ENCODE assay signal across 11 cellular contexts in the genomic region with DNA sequence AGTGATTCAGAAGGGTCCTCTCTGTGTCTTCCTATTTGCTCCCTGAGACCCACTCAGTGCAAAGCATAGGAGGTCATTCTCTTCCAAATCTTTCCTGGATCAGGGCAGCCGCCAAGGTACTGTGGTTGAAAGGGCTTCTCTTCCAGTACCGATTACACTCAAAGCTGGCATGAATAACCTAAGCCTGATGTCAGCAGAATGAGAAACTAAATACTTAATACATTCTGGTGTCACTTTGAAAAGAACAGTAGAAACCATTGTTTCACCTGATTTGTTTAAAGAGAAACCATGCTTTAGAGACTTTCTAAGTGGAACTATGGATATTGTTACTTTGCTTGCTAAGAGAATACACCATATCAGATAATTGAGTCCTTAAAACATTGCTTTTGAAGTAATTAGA. TPM values are rescaled to one million over a fixed set of nuclear protein-coding genes. Genes with fewer than 3 reads are reported as not detected.
DNase-seq lines count a peak whose midpoint lies in the region; ATAC-seq and TF ChIP-seq lines count a peak whose summit lies in the region.
"Had no signal": no experiment of that assay in that cellular context is flagged by ENCODE, and none has a peak within 500 bp of the region (broad histone marks: within the 10 kb centered on the region; RNA-seq: fewer than 3 reads in every experiment).

No MANE protein-coding gene starts in this region.

- TF ChIP-seq CTCF in SK-N-SH (IDR thresholded peaks at IDR 0.05) (no peak), Caco-2 (IDR thresholded peaks at IDR 0.05; ENCODE audit: insufficient read depth in 1 of 2, low read depth in 1 of 2, low read length in 1 of 2, severe bottlenecking in 1 of 2, unreplicated experiment in 1 of 2) (no peak)

- no peak for TF ChIP-seq POLR2A in GM18505 (IDR thresholded peaks at IDR 0.05; ENCODE audit: borderline replicate concordance, extremely low read depth, insufficient read depth, insufficient read length)

- H3K4me1 Mint-ChIP-seq in Caco-2 (ENCODE audit: low read depth, unreplicated experiment), result peaks cover 13% of the 10 kb centered on the region

- H3K27ac Mint-ChIP-seq in Caco-2 (ENCODE audit: unreplicated experiment), result no peak overlapping the region

- peaks cover 13 to 27% of the 10 kb centered on the region in 2 experiments for H3K4me1 ChIP-seq in SK-N-SH (ENCODE audit: control insufficient read depth in 1 of 2, insufficient read depth in 2 of 2, low read depth in 1 of 2, low read length in 1 of 2)
- peaks cover 13% of the 10 kb centered on the region for H3K4me1 ChIP-seq in Caco-2

- H3K27ac ChIP-seq in SK-N-SH (ENCODE audit: low read depth in 2 of 2, low read length in 1 of 2), result peak overlapping the region; percentile 56 to 96; a peak in 3 of 4 replicates
- peak overlapping the region in 12 of 21 experiments; percentile 4 to 63 (median 35) for H3K27ac ChIP-seq in skin epidermis

- CTCF ChIA-PET in SK-N-SH (lab: Yijun Ruan, JAX) (no interaction called here), Caco-2 (lab: Charles Lee) (no interaction called here)

- H3K36me3 Mint-ChIP-seq in Caco-2 (ENCODE audit: insufficient read depth, unreplicated experiment), result no peaks in the 10 kb centered on the region

- TF ChIP-seq RAD21 in SK-N-SH (IDR thresholded peaks at IDR 0.05; ENCODE audit: low read length), result no peak

- ATAC-seq in GM18868 (IDR thresholded peaks at IDR 0.05; ENCODE audit: unreplicated experiment), result no peak
- ATAC-seq in GM18505 (IDR thresholded peaks at IDR 0.05; ENCODE audit: unreplicated experiment), result no peak

- peak overlapping the region; percentile 43; the same call in 1 of the 2 replicates for H3K9ac ChIP-seq in SK-N-SH

- intact Hi-C loops in Caco-2 (cut with micrococcal nuclease; ENCODE audit: unreplicated experiment), result no loop called here

- POLR2A ChIA-PET in SK-N-SH (lab: Yijun Ruan, JAX) (no interaction called here), Caco-2 (lab: Charles Lee) (no interaction called here)

- TF ChIP-seq EP300 in SK-N-SH (IDR thresholded peaks at IDR 0.05; ENCODE audit: borderline replicate concordance in 1 of 2, low read depth in 1 of 2, low read length in 1 of 2), result no peak

- BruUV-seq in Caco-2 (replicated peaks; lab: Mats Ljungman, UMichigan), result no TSS peak

- in situ Hi-C loops in G401 (cut with HindIII; ENCODE audit: low sequenced_read_pairs), result no loop called here

- no peak overlapping the region for H3K4me3 ChIP-seq in SK-N-SH (ENCODE audit: low read depth in 2 of 2, low read length in 1 of 2)
- H3K4me3 ChIP-seq in skin epidermis, result no peak overlapping the region
- no peak overlapping the region for H3K4me3 ChIP-seq in Caco-2 (ENCODE audit: low read depth, low read length)

- H3K36me3 ChIP-seq in SK-N-SH (replicated peaks in 1 of 2; ENCODE audit: control insufficient read depth in 1 of 2, insufficient read depth in 2 of 2, low read length in 1 of 2) (no peaks in the 10 kb centered on the region), Caco-2 (ENCODE audit: control insufficient read depth, insufficient read depth, low read length) (no peaks in the 10 kb centered on the region)

- H3K9me3 ChIP-seq in SK-N-SH, result no peaks in the 10 kb centered on the region
- no peaks in the 10 kb centered on the region for H3K9me3 ChIP-seq in Caco-2

- H4K20me1 ChIP-seq in SK-N-SH (ENCODE audit: insufficient read depth), result no peaks in the 10 kb centered on the region

- no peaks in the 10 kb centered on the region for H3K9me2 ChIP-seq in SK-N-SH

- H3K79me2 ChIP-seq in SK-N-SH (ENCODE audit: insufficient read depth), result no peaks in the 10 kb centered on the region

- H3K4me3 Mint-ChIP-seq in Caco-2 (ENCODE audit: unreplicated experiment), result no peak overlapping the region

- H3F3A ChIP-seq in SK-N-SH (replicated peaks; ENCODE audit: insufficient read depth), result peaks cover 42% of the 10 kb centered on the region

- no peaks in the 10 kb centered on the region for H3K27me3 Mint-ChIP-seq in Caco-2 (ENCODE audit: insufficient read depth, unreplicated experiment)

- WGBS in SK-N-SH (ENCODE audit: low lambda C conversion rate), result 55% methylated on average over 2 of the region's 2 CpGs

- peak; percentile 37 for DNase-seq in G401 (ENCODE audit: low spot score)
- no peak for DNase-seq in SK-N-SH
- peak; percentile 72 for DNase-seq in fibroblast of gingiva (ENCODE audit: low read depth)
- DNase-seq in Caco-2, result no peak
- no peak for DNase-seq in NCI-H2227 treated with DMSO at 0.1 percent for 48 hours (lab: John Stamatoyannopoulos, UW)
- DNase-seq: Kasumi-1, NCI-H524, T-helper 1 cell had no signal

- H3K9me3 Mint-ChIP-seq in Caco-2 (ENCODE audit: unreplicated experiment), result no peaks in the 10 kb centered on the region

- H3K4me2 ChIP-seq in SK-N-SH, result peak overlapping the region; percentile 63

- H2AFZ ChIP-seq in SK-N-SH (ENCODE audit: low read depth), result no peak overlapping the region

- H3K27me3 ChIP-seq in SK-N-SH (ENCODE audit: insufficient read depth) (no peaks in the 10 kb centered on the region), Caco-2 (replicated peaks; ENCODE audit: control insufficient read depth, insufficient read depth, low read length) (no peaks in the 10 kb centered on the region)

TF ChIP-seq in SK-N-SH, 30 proteins besides CTCF, POLR2A, EP300 and RAD21 (continues in another document):
- TF ChIP-seq MEF2A (IDR thresholded peaks at IDR 0.05; ENCODE audit: borderline replicate concordance, low read depth) (no peak), ELF1 (IDR thresholded peaks at IDR 0.05) (no peak), EZH2phosphoT487 (IDR thresholded peaks at IDR 0.05; ENCODE audit: borderline replicate concordance, low read depth) (no peak), TAF1 (IDR thresholded peaks at IDR 0.05; ENCODE audit: borderline replicate concordance, low read depth, low read length) (no peak), FOSL2 (IDR thresholded peaks at IDR 0.05; ENCODE audit: borderline replicate concordance, low read depth) (no peak)
- TF ChIP-seq, protein P1, sequence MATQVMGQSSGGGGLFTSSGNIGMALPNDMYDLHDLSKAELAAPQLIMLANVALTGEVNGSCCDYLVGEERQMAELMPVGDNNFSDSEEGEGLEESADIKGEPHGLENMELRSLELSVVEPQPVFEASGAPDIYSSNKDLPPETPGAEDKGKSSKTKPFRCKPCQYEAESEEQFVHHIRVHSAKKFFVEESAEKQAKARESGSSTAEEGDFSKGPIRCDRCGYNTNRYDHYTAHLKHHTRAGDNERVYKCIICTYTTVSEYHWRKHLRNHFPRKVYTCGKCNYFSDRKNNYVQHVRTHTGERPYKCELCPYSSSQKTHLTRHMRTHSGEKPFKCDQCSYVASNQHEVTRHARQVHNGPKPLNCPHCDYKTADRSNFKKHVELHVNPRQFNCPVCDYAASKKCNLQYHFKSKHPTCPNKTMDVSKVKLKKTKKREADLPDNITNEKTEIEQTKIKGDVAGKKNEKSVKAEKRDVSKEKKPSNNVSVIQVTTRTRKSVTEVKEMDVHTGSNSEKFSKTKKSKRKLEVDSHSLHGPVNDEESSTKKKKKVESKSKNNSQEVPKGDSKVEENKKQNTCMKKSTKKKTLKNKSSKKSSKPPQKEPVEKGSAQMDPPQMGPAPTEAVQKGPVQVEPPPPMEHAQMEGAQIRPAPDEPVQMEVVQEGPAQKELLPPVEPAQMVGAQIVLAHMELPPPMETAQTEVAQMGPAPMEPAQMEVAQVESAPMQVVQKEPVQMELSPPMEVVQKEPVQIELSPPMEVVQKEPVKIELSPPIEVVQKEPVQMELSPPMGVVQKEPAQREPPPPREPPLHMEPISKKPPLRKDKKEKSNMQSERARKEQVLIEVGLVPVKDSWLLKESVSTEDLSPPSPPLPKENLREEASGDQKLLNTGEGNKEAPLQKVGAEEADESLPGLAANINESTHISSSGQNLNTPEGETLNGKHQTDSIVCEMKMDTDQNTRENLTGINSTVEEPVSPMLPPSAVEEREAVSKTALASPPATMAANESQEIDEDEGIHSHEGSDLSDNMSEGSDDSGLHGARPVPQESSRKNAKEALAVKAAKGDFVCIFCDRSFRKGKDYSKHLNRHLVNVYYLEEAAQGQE (IDR thresholded peaks at IDR 0.05; ENCODE audit: low read depth, low read length), result no peak
- TF ChIP-seq, protein P2, sequence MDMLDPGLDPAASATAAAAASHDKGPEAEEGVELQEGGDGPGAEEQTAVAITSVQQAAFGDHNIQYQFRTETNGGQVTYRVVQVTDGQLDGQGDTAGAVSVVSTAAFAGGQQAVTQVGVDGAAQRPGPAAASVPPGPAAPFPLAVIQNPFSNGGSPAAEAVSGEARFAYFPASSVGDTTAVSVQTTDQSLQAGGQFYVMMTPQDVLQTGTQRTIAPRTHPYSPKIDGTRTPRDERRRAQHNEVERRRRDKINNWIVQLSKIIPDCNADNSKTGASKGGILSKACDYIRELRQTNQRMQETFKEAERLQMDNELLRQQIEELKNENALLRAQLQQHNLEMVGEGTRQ (IDR thresholded peaks at IDR 0.05; ENCODE audit: borderline replicate concordance, low read depth, low read length), result no peak
- TF ChIP-seq, protein P3, sequence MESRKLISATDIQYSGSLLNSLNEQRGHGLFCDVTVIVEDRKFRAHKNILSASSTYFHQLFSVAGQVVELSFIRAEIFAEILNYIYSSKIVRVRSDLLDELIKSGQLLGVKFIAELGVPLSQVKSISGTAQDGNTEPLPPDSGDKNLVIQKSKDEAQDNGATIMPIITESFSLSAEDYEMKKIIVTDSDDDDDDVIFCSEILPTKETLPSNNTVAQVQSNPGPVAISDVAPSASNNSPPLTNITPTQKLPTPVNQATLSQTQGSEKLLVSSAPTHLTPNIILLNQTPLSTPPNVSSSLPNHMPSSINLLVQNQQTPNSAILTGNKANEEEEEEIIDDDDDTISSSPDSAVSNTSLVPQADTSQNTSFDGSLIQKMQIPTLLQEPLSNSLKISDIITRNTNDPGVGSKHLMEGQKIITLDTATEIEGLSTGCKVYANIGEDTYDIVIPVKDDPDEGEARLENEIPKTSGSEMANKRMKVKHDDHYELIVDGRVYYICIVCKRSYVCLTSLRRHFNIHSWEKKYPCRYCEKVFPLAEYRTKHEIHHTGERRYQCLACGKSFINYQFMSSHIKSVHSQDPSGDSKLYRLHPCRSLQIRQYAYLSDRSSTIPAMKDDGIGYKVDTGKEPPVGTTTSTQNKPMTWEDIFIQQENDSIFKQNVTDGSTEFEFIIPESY (IDR thresholded peaks at IDR 0.05; ENCODE audit: borderline replicate concordance, low read depth), result no peak
- TF ChIP-seq, protein P4, sequence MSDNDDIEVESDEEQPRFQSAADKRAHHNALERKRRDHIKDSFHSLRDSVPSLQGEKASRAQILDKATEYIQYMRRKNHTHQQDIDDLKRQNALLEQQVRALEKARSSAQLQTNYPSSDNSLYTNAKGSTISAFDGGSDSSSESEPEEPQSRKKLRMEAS (IDR thresholded peaks at IDR 0.05; ENCODE audit: low read depth), result no peak

RNA-seq across cellular contexts. Expression of a gene that starts 50.2 kb away (rescaled TPM):
- total RNA-seq in G401 (2014; rRNA removed; shearing (Covaris generic)), result 341 and 345 TPM in 2 replicates
- polyA plus RNA-seq in SK-N-SH (2012; rRNA removed), result 87.5 and 94.7 TPM in 2 replicates
- 107 and 129 TPM in 2 replicates for polyA plus RNA-seq in SK-N-SH (2012; cell fraction: cytosol; rRNA removed)
- polyA plus RNA-seq in SK-N-SH (2012; cell fraction: nucleus; rRNA removed), result 32.1 and 63.2 TPM in 2 replicates
- 81.8 and 89.8 TPM in 2 replicates for total RNA-seq in Caco-2 (2022)

RNA-seq across cellular contexts. Expression of a gene that starts 50.8 kb away (rescaled TPM):
- 17.0 and 18.4 TPM in 2 replicates for total RNA-seq in G401 (2014; rRNA removed; shearing (Covaris generic))
- 8.4 and 9.3 TPM in 2 replicates for polyA plus RNA-seq in SK-N-SH (2012; rRNA removed)
- polyA plus RNA-seq in SK-N-SH (2012; cell fraction: cytosol; rRNA removed), result 9.5 and 9.8 TPM in 2 replicates
- polyA plus RNA-seq in SK-N-SH (2012; cell fraction: nucleus; rRNA removed), result 6.1 and 9.6 TPM in 2 replicates
- total RNA-seq in Caco-2 (2022), result 8.8 and 9.1 TPM in 2 replicates

Comparison
In these comparisons a context has a peak if more than half of its experiments do, and no peak if none do; other contexts are left out.
1. DNase-seq: peak in G401 (single experiment) and fibroblast of gingiva (single experiment); none in SK-N-SH (single experiment), Caco-2 (0 of 2) and NCI-H2227 treated with DMSO at 0.1 percent for 48 hours (single experiment).